Comparison of ENCODE assay signal across 16 cellular contexts in genomic region chr12:4628406-4628805, GRCh38. TPM values are rescaled to one million over a fixed set of nuclear protein-coding genes. Genes with fewer than 3 reads are reported as not detected.
A peak's percentile ranks its signal among the peaks of the same experiment; 100 is the strongest.
DNase-seq lines count a peak whose midpoint lies in the region; ATAC-seq and TF ChIP-seq lines count a peak whose summit lies in the region.
"Had no signal": no experiment of that assay in that cellular context is flagged by ENCODE, and none has a peak within 500 bp of the region (broad histone marks: within the 10 kb centered on the region; RNA-seq: fewer than 3 reads in every experiment).

No MANE protein-coding gene starts in this region.

- intact Hi-C loops in transverse colon (cut with DNase I; ENCODE audit: low total_unique reads), result no loop called here

- peak; percentile 8 for DNase-seq in M059J (ENCODE audit: low read depth)
- peak; percentile 86 for DNase-seq in SK-MEL-5 (ENCODE audit: low read depth, low spot score)
- DNase-seq in epithelial cell of esophagus (ENCODE audit: low read depth), result peak; percentile 72
- DNase-seq in transverse colon, result no peak
- DNase-seq in SHP77 (lab: John Stamatoyannopoulos, UW), result no peak
- no peak for DNase-seq in osteoblast (ENCODE audit: insufficient read length, low spot score, missing footprints)
- DNase-seq: BE2C; C1 segment of cervical spinal cord; Caco-2; CD4-positive, CD25-positive, alpha-beta regulatory T cell; CD8-positive, alpha-beta memory T cell; GM23248; HCEC 1CT had no signal

- H3K4me2 ChIP-seq in osteoblast (ENCODE audit: insufficient read depth, low read length), result no peak overlapping the region

- 91 to 93% methylated on average over 4 to 10 of the region's 10 CpGs for WGBS in transverse colon (ENCODE audit: low coverage in 1 of 2), 2 donors

- H3K36me3 ChIP-seq in transverse colon (no peaks in the 10 kb centered on the region), osteoblast (ENCODE audit: insufficient read depth, low read length) (no peaks in the 10 kb centered on the region)
- H3K36me3 ChIP-seq: BE2C had no signal

- TF ChIP-seq CTCF in epithelial cell of esophagus (IDR thresholded peaks at IDR 0.05; ENCODE audit: insufficient read depth, low read depth, low read length, missing control alignments) (no peak), transverse colon (IDR thresholded peaks at IDR 0.05) (no peak), osteoblast (IDR thresholded peaks at IDR 0.05; ENCODE audit: extremely low read depth, low read depth, low read length) (no peak)

- H3K9me3 ChIP-seq in transverse colon (no peaks in the 10 kb centered on the region), osteoblast (ENCODE audit: low read depth, low read length) (no peaks in the 10 kb centered on the region)
- H3K9me3 ChIP-seq: BE2C, Caco-2 had no signal

- no peak for TF ChIP-seq EP300 in transverse colon (IDR thresholded peaks at IDR 0.05; ENCODE audit: low read depth)

- H3K4me1 ChIP-seq in transverse colon, result no peaks in the 10 kb centered on the region
- H3K4me1 ChIP-seq in osteoblast (ENCODE audit: insufficient read depth, low read length), result no peaks in the 10 kb centered on the region
- H3K4me1 ChIP-seq: BE2C, Caco-2 had no signal

- H3K27me3 ChIP-seq in transverse colon (peaks cover 3% of the 10 kb centered on the region), osteoblast (ENCODE audit: insufficient read depth, low read length) (peaks cover 3% of the 10 kb centered on the region)

- in situ Hi-C loops in SK-MEL-5 (cut with HindIII; ENCODE audit: low pct_unique_long_range_greater_than_20kb, low sequenced_read_pairs), result no loop called here
- in situ Hi-C loops in transverse colon (cut with MboI; ENCODE audit: low pct_ligation_motif_present in 1 of 4, low pct_unique_long_range_greater_than_20kb in 1 of 4, low sequenced_read_pairs in 3 of 4), result no loop called here

- H3K27ac ChIP-seq in transverse colon (no peak overlapping the region), osteoblast (ENCODE audit: low read depth, low read length) (no peak overlapping the region)
- H3K27ac ChIP-seq: GM23248, HL-60 had no signal

- no peak overlapping the region for H2AFZ ChIP-seq in osteoblast (ENCODE audit: low read length)
- H2AFZ ChIP-seq: GM23248 had no signal

- ATAC-seq in GM19467 (IDR thresholded peaks at IDR 0.05; ENCODE audit: unreplicated experiment), result no peak

- H4K20me1 ChIP-seq in osteoblast (ENCODE audit: insufficient read depth, low read length), result no peaks in the 10 kb centered on the region

- no peak for TF ChIP-seq POLR2A in transverse colon (IDR thresholded peaks at IDR 0.05)

- H3K4me3 ChIP-seq in epithelial cell of esophagus (ENCODE audit: low read length) (no peak overlapping the region), transverse colon (no peak overlapping the region), osteoblast (ENCODE audit: insufficient read depth, low read length) (no peak overlapping the region)
- H3K4me3 ChIP-seq: GM23248 had no signal

- no peaks in the 10 kb centered on the region for H3K79me2 ChIP-seq in osteoblast (ENCODE audit: insufficient read depth, low read length)

RNA-seq across cellular contexts. Expression of gene AKAP3, which starts 20.4 kb away (rescaled TPM):
- 1.1 and 2.0 TPM in 2 replicates for total RNA-seq in M059J (2014; rRNA removed; shearing (Covaris generic))
- total RNA-seq in SK-MEL-5 (2014; rRNA removed; shearing (Covaris generic)), result 0.75 and 0.79 TPM in 2 replicates
- 0.19 and 0.35 TPM in 2 replicates for polyA plus RNA-seq in SK-MEL-5 (2015; cell fraction: cytosol; rRNA removed)
- 0.30 TPM in 1 of 2 replicates, not detected in the other for polyA plus RNA-seq in SK-MEL-5 (2015; cell fraction: nucleus; rRNA removed)
- 1 to 10 TPM in 2 of 4 donors, not detected in 2; 1.6 to 1.8 TPM for total RNA-seq in transverse colon
- 1.5 and 2.2 TPM in 2 replicates for total RNA-seq in osteoblast
- total RNA-seq: A172 had no signal

RNA-seq across cellular contexts. Expression of gene NDUFA9, which starts 20.5 kb away (rescaled TPM):
- 74.1 and 111 TPM in 2 replicates for total RNA-seq in M059J (2014; rRNA removed; shearing (Covaris generic))
- 174 and 189 TPM in 2 replicates for total RNA-seq in SK-MEL-5 (2014; rRNA removed; shearing (Covaris generic))
- polyA plus RNA-seq in SK-MEL-5 (2015; cell fraction: cytosol; rRNA removed), result 103 and 122 TPM in 2 replicates
- polyA plus RNA-seq in SK-MEL-5 (2015; cell fraction: nucleus; rRNA removed), result 175 and 216 TPM in 2 replicates
- total RNA-seq in transverse colon, result 10 to 100 TPM; 43.8 to 99.9 (median 61.2) TPM
- total RNA-seq in osteoblast, result 29.0 and 41.3 TPM in 2 replicates

Comparison
In these comparisons a context has a peak if more than half of its experiments do, and no peak if none do; other contexts are left out.
1. DNase-seq: peak in M059J (single experiment), SK-MEL-5 (single experiment) and epithelial cell of esophagus (single experiment); none in transverse colon (single experiment), SHP77 (0 of 2) and osteoblast (single experiment).